Comparison of ENCODE assay signal across 16 cellular contexts in genomic region chr7:53218730-53219504, GRCh38.
DNase-seq lines count a peak whose midpoint lies in the region; ATAC-seq and TF ChIP-seq lines count a peak whose summit lies in the region.
"Had no signal": no experiment of that assay in that cellular context is flagged by ENCODE, and none has a peak within 500 bp of the region (broad histone marks: within the 10 kb centered on the region; RNA-seq: fewer than 3 reads in every experiment).

No MANE protein-coding gene starts in this region.

- WGBS in ectodermal cell, 2 experiments, result 28 to 29% methylated on average over 46 of the region's 46 CpGs

- H3K9me3 Mint-ChIP-seq in GM23338, result peaks cover 37% of the 10 kb centered on the region
- H3K9me3 Mint-ChIP-seq in naive thymus-derived CD4-positive, alpha-beta T cell, result peaks cover 22 to 67% (median 27%) of the 10 kb centered on the region in 11 donors

- no peaks in the 10 kb centered on the region for H3K9me2 ChIP-seq in GM23338 (ENCODE audit: insufficient read depth)

- H2AFZ ChIP-seq in GM23338, result peak overlapping the region; percentile 93

- POLR2A ChIA-PET in naive thymus-derived CD4-positive, alpha-beta T cell (lab: Charles Lee), result no interaction called here

- H3K36me3 Mint-ChIP-seq in GM23338 (ENCODE audit: low read depth), result peaks cover 30% of the 10 kb centered on the region
- peaks cover 0 to 12% (median 0%) of the 10 kb centered on the region in 5 donors for H3K36me3 Mint-ChIP-seq in naive thymus-derived CD4-positive, alpha-beta T cell

- H3K4me3 ChIP-seq in GM23338 (peak overlapping the region; percentile 64), ectodermal cell (ENCODE audit: insufficient read depth, low read depth, low read length) (peak overlapping the region; percentile 28)
- H3K4me3 ChIP-seq in naive thymus-derived CD4-positive, alpha-beta T cell (ENCODE audit: low read length), result no peak overlapping the region

- no peak overlapping the region; the same call in 1 of the 2 replicates for H3K27ac Mint-ChIP-seq in GM23338
- no peak overlapping the region for H3K27ac Mint-ChIP-seq in naive thymus-derived CD4-positive, alpha-beta T cell

- no peaks in the 10 kb centered on the region; the same call in 1 of the 2 replicates for H3K36me3 ChIP-seq in GM23338 (ENCODE audit: insufficient read depth)
- H3K36me3 ChIP-seq in ectodermal cell (ENCODE audit: control insufficient read depth, insufficient read depth, low read length), result no peaks in the 10 kb centered on the region
- H3K36me3 ChIP-seq in naive thymus-derived CD4-positive, alpha-beta T cell (ENCODE audit: control insufficient read depth in 2 of 3, insufficient read depth in 3 of 3, low read length in 3 of 3), result no peaks in the 10 kb centered on the region
- H3K36me3 ChIP-seq: WERI-Rb-1 had no signal

- peak; percentile 95 for ATAC-seq in GM23338
- no peak for ATAC-seq in GM21825 (IDR thresholded peaks at IDR 0.05; ENCODE audit: unreplicated experiment)
- ATAC-seq in naive thymus-derived CD4-positive, alpha-beta T cell, result no peak
- ATAC-seq: activated T-cell treated with anti-CD3 and anti-CD28 coated beads, Interleukin-2, amount 50 U/mL, for 4 hours had no signal

- no peaks in the 10 kb centered on the region for H3K79me2 ChIP-seq in GM23338 (replicated peaks; ENCODE audit: insufficient read depth)

- no peaks in the 10 kb centered on the region for H3F3A ChIP-seq in GM23338 (replicated peaks; ENCODE audit: low read depth)

- intact Hi-C loops in posterior vena cava (cut with DNase I), result no loop called here
- intact Hi-C loops in naive thymus-derived CD4-positive, alpha-beta T cell (cut with micrococcal nuclease), result no loop called here

- H3K27me3 ChIP-seq in GM23338 (ENCODE audit: insufficient read depth) (peaks cover 10% of the 10 kb centered on the region), ectodermal cell (ENCODE audit: control insufficient read depth, insufficient read depth, low read length, poor library complexity, severe bottlenecking) (peaks cover 9% of the 10 kb centered on the region)
- H3K27me3 ChIP-seq in naive thymus-derived CD4-positive, alpha-beta T cell (ENCODE audit: control insufficient read depth in 2 of 2, insufficient read depth in 2 of 2, low read length in 2 of 2), result no peaks in the 10 kb centered on the region

- no peak for TF ChIP-seq CTCF in GM23338 (conservative IDR thresholded peaks at IDR 0.05; ENCODE audit: low read depth in 2 of 2)

- peak; percentile 70 for DNase-seq in GM23338 (ENCODE audit: low spot score)
- DNase-seq in islet precursor cell, result peak; percentile 80
- DNase-seq in posterior vena cava (ENCODE audit: low spot score), result peak; percentile 80
- no peak for DNase-seq in activated effector memory CD4-positive, alpha-beta T cell treated with Interleukin-2 at 50 U/mL for 16 hours
- DNase-seq in NCI-H146 treated with DMSO at 0.1 percent for 48 hours (lab: John Stamatoyannopoulos, UW; ENCODE audit: unreplicated experiment), result no peak
- no peak for DNase-seq in naive thymus-derived CD4-positive, alpha-beta T cell
- DNase-seq: activated T-cell treated with anti-CD3 and anti-CD28 coated beads, Interleukin-2, amount 50 U/mL, for 4 hours; AML-193; EL; foreskin fibroblast; NCI-H69; SHP77 treated with DMSO at 0.1 percent for 48 hours; stimulated activated CD4-positive, alpha-beta T cell treated with anti-CD3 and anti-CD28 coated beads, Interleukin-1b, Interleukin-23, amount 100 ng/mL, for 48 hours; WERI-Rb-1 had no signal

- no peaks in the 10 kb centered on the region for H3K4me1 Mint-ChIP-seq in GM23338
- no peaks in the 10 kb centered on the region for H3K4me1 Mint-ChIP-seq in naive thymus-derived CD4-positive, alpha-beta T cell

- CTCF ChIA-PET in naive thymus-derived CD4-positive, alpha-beta T cell (lab: Charles Lee), result no interaction called here

- H3K4me1 ChIP-seq in GM23338 (ENCODE audit: insufficient read depth) (no peaks in the 10 kb centered on the region), ectodermal cell (ENCODE audit: control insufficient read depth, insufficient read depth, low read length) (no peaks in the 10 kb centered on the region)
- H3K4me1 ChIP-seq in naive thymus-derived CD4-positive, alpha-beta T cell (ENCODE audit: control insufficient read depth in 2 of 2, insufficient read depth in 2 of 2, low read length in 2 of 2), result no peaks in the 10 kb centered on the region

- peak overlapping the region; percentile 73 for H3K4me2 ChIP-seq in GM23338

- peaks cover 9% of the 10 kb centered on the region for H3K27me3 Mint-ChIP-seq in GM23338 (ENCODE audit: insufficient read depth, low read depth, poor library complexity)
- H3K27me3 Mint-ChIP-seq in naive thymus-derived CD4-positive, alpha-beta T cell, result peaks cover 0 to 7% (median 0%) of the 10 kb centered on the region in 5 donors

- H3K4me3 Mint-ChIP-seq in GM23338, result peak overlapping the region; percentile 84
- no peak overlapping the region for H3K4me3 Mint-ChIP-seq in naive thymus-derived CD4-positive, alpha-beta T cell
- H3K4me3 Mint-ChIP-seq: activated T-cell treated with anti-CD3 and anti-CD28 coated beads, Interleukin-2, amount 50 U/mL, for 4 hours had no signal

- H3K9me3 ChIP-seq in ectodermal cell (ENCODE audit: control insufficient read depth, low read length), result no peaks in the 10 kb centered on the region
- peaks cover 0 to 9% (median 0%) of the 10 kb centered on the region in 3 experiments for H3K9me3 ChIP-seq in naive thymus-derived CD4-positive, alpha-beta T cell (ENCODE audit: control insufficient read depth in 2 of 3, low read length in 3 of 3)

- no peaks in the 10 kb centered on the region for H4K20me1 ChIP-seq in GM23338 (replicated peaks; ENCODE audit: insufficient read depth)

- no peak overlapping the region for H3K27ac ChIP-seq in GM23338 (ENCODE audit: low read depth)
- no peak overlapping the region for H3K27ac ChIP-seq in ectodermal cell (ENCODE audit: insufficient read depth, low read depth, low read length, poor library complexity, severe bottlenecking)
- H3K27ac ChIP-seq in naive thymus-derived CD4-positive, alpha-beta T cell (ENCODE audit: low read depth, low read length), result no peak overlapping the region
- H3K27ac ChIP-seq: WERI-Rb-1 had no signal

TF ChIP-seq in GM23338, 12 proteins besides CTCF, POLR2A, EP300 and RAD21 (continues in another document):
- no peak for TF ChIP-seq STAT1 (IDR thresholded peaks at IDR 0.05; ENCODE audit: unreplicated experiment)
- no peak for TF ChIP-seq ZNF331 (CRISPR knock-in tag; IDR thresholded peaks at IDR 0.05; ENCODE audit: low read depth)
- no peak for TF ChIP-seq ETS1 (IDR thresholded peaks at IDR 0.05)
- TF ChIP-seq EZH2 (IDR thresholded peaks at IDR 0.05; ENCODE audit: low read depth, unreplicated experiment), result no peak
- no peak for TF ChIP-seq NANOG (IDR thresholded peaks at IDR 0.05; ENCODE audit: borderline replicate concordance)

Comparison
In these comparisons a context has a peak if more than half of its experiments do, and no peak if none do; other contexts are left out.
1. DNase-seq: peak in GM23338 (single experiment), islet precursor cell (single experiment) and posterior vena cava (single experiment); none in activated effector memory CD4-positive, alpha-beta T cell treated with Interleukin-2 at 50 U/mL for 16 hours (single experiment), NCI-H146 treated with DMSO at 0.1 percent for 48 hours (single experiment) and naive thymus-derived CD4-positive, alpha-beta T cell (0 of 9).